ENCODE assay signal across 21 cellular contexts in the genomic region with DNA sequence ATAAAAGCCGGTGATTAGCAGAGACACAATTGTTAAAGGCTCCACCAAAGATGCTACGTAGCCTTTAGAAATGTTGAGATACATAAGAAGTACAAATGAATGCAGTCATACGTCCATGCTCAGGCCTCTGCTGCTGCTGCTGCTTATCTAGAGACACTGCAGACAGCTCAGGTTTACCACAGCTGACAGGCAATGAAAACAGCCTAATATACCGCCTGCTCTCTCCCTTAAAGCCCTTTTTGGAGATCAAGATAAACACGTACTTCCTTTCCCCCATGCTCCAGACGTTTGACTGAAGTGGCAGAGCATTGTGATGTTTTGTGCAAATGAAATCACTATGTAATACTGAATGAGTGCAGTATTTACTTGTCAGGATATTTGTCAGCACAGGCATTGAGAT.
A peak's percentile ranks its signal among the peaks of the same experiment; 100 is the strongest.
DNase-seq lines count a peak whose midpoint lies in the region; ATAC-seq and TF ChIP-seq lines count a peak whose summit lies in the region.
"Had no signal": no experiment of that assay in that cellular context is flagged by ENCODE, and none has a peak within 500 bp of the region (broad histone marks: within the 10 kb centered on the region; RNA-seq: fewer than 3 reads in every experiment).

No MANE protein-coding gene starts in this region.

- H3K27ac ChIP-seq in VCaP: peak overlapping the region; percentile 74
- H3K27ac ChIP-seq: 22Rv1, colonic mucosa, HL-60, lower lobe of right lung, upper lobe of left lung had no signal

- H3K4me3 Mint-ChIP-seq in nephron progenitor cell: peak overlapping the region; percentile 52
- H3K4me3 Mint-ChIP-seq: activated CD4-positive, alpha-beta T cell treated with anti-CD3 and anti-CD28 coated beads for 36 hours; naive B cell had no signal

- TF ChIP-seq CTCF in VCaP (conservative IDR thresholded peaks at IDR 0.05): no peak
- TF ChIP-seq CTCF in nephron progenitor cell (IDR thresholded peaks at IDR 0.05): no peak
- no peak for TF ChIP-seq CTCF in GM13976 (IDR thresholded peaks at IDR 0.05; ENCODE audit: borderline replicate concordance, control extremely low read depth, extremely low read depth, insufficient read depth, missing control alignments)

- H3K27ac Mint-ChIP-seq in nephron progenitor cell: peak overlapping the region; percentile 99
- H3K27ac Mint-ChIP-seq: activated CD4-positive, alpha-beta T cell treated with anti-CD3 and anti-CD28 coated beads for 36 hours; naive B cell had no signal

- peaks cover 6% of the 10 kb centered on the region for H3K27me3 Mint-ChIP-seq in nephron progenitor cell (ENCODE audit: low read depth, poor library complexity)
- H3K27me3 Mint-ChIP-seq: activated CD4-positive, alpha-beta T cell treated with anti-CD3 and anti-CD28 coated beads for 36 hours; naive B cell had no signal

- peak in 2 of 3 experiments; percentile 27 to 52 for DNase-seq in NCI-H1417 (lab: John Stamatoyannopoulos, UW)
- DNase-seq in NCI-H1417 treated with DMSO at 0.1 percent for 48 hours (lab: John Stamatoyannopoulos, UW): no peak
- peak; percentile 48 for DNase-seq in NCI-H1092 treated with DMSO at 0.1 percent for 48 hours (lab: John Stamatoyannopoulos, UW)
- peak; percentile 19 for DNase-seq in nephron progenitor cell
- no peak for DNase-seq in GM13976 (ENCODE audit: low spot score)
- DNase-seq in KG1 (lab: John Stamatoyannopoulos, UW): no peak
- DNase-seq: activated CD4-positive, alpha-beta T cell treated with anti-CD3 and anti-CD28 coated beads for 36 hours; activated CD8-positive, alpha-beta memory T cell treated with anti-CD3 and anti-CD28 coated beads, Interleukin-2, amount 50 U/mL, for 4 hours; activated gamma-delta T cell treated with Interleukin-2 at 50 U/mL for 16 hours; colonic mucosa; DMS 273 treated with DMSO at 0.1 percent for 48 hours; lower lobe of right lung; naive B cell; NCI-H2081 treated with DMSO at 0.1 percent for 48 hours; stimulated activated naive CD4-positive, alpha-beta T cell treated with Interleukin-2 at 50 U/mL for 16 hours; upper lobe of left lung had no signal

- peaks cover 18% of the 10 kb centered on the region for H3K36me3 Mint-ChIP-seq in nephron progenitor cell (ENCODE audit: low read depth)

- ATAC-seq in GM18498 (IDR thresholded peaks at IDR 0.05; ENCODE audit: unreplicated experiment): no peak
- ATAC-seq: activated CD4-positive, alpha-beta T cell treated with anti-CD3 and anti-CD28 coated beads for 36 hours; lower lobe of right lung; Right ventricle myocardium inferior had no signal

- no peaks in the 10 kb centered on the region for H3K9me3 Mint-ChIP-seq in nephron progenitor cell
- H3K9me3 Mint-ChIP-seq: naive B cell had no signal

- H3K4me1 Mint-ChIP-seq in nephron progenitor cell: peaks cover 86% of the 10 kb centered on the region
- H3K4me1 Mint-ChIP-seq: activated CD4-positive, alpha-beta T cell treated with anti-CD3 and anti-CD28 coated beads for 36 hours; naive B cell had no signal

- in situ Hi-C loops in GM13976 (cut with MboI; ENCODE audit: low sequenced_read_pairs, unreplicated experiment): no loop called here

Comparison
In these comparisons a context has a peak if more than half of its experiments do, and no peak if none do; other contexts are left out.
1. DNase-seq: peak in NCI-H1417 (2 of 3), NCI-H1092 treated with DMSO at 0.1 percent for 48 hours (single experiment) and nephron progenitor cell (single experiment); none in NCI-H1417 treated with DMSO at 0.1 percent for 48 hours (single experiment), GM13976 (single experiment) and KG1 (single experiment).